17 cellular contexts compared by ENCODE assay signal in the genomic region with DNA sequence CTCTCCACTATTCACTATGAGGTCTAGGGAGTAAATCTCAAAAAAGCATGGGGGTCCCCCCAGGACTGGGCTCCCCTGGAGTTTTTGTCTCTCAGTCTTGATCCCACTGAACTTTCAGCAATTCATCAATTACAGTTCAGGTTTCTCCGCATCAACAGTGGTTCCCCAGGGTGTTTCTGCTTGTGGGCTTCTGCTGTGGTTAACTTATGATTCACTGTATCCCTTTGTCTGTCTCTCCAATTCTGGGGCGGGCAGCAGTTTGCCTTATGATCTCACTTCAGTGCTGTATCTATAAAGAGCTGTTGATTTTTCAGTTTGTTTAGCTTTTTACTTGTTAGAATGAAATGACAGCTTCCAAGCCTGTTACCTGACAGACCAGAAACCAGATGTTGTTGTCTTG.
A peak's percentile ranks its signal among the peaks of the same experiment; 100 is the strongest.
DNase-seq lines count a peak whose midpoint lies in the region; ATAC-seq and TF ChIP-seq lines count a peak whose summit lies in the region.
"Had no signal": no experiment of that assay in that cellular context is flagged by ENCODE, and none has a peak within 500 bp of the region (broad histone marks: within the 10 kb centered on the region; RNA-seq: fewer than 3 reads in every experiment).

No MANE protein-coding gene starts in this region.

- no peak overlapping the region for H3K4me3 Mint-ChIP-seq in HFFc6
- H3K4me3 Mint-ChIP-seq: activated naive CD8-positive, alpha-beta T cell treated with anti-CD3 and anti-CD28 coated beads, Interleukin-2, amount 10 ng/mL, durations not matched to agents 7 days and 5 days; IgD-negative memory B cell; type B pancreatic cell had no signal

- no peaks in the 10 kb centered on the region for H4K20me1 ChIP-seq in BLaER1

- H3K9me3 ChIP-seq in BLaER1, result 0 out of 2 replicates have a peak, but pooled peaks cover 5% of the 10 kb centered on the region
- H3K9me3 ChIP-seq: left ventricle myocardium inferior had no signal

- no peaks in the 10 kb centered on the region for H3K4me1 Mint-ChIP-seq in HFFc6 (ENCODE audit: low read depth)
- H3K4me1 Mint-ChIP-seq: activated naive CD8-positive, alpha-beta T cell treated with anti-CD3 and anti-CD28 coated beads, Interleukin-2, amount 10 ng/mL, durations not matched to agents 7 days and 5 days; IgD-negative memory B cell had no signal

- H3K4me2 ChIP-seq in BLaER1, result peak overlapping the region; percentile 21; the same call in 1 of the 2 replicates
- H3K4me2 ChIP-seq: hepatocyte had no signal

- peaks cover 21% of the 10 kb centered on the region for H3K4me1 ChIP-seq in BLaER1
- H3K4me1 ChIP-seq: left ventricle myocardium inferior had no signal

- no peak for ATAC-seq in GM19035 (IDR thresholded peaks at IDR 0.05; ENCODE audit: unreplicated experiment)
- no peak for ATAC-seq in HG02763 (IDR thresholded peaks at IDR 0.05; ENCODE audit: unreplicated experiment)
- ATAC-seq: SK-N-SH treated with all-trans-retinoic acid at 6 μM for 48 hours had no signal

- no peak overlapping the region for H3K27ac ChIP-seq in BLaER1
- H3K27ac ChIP-seq: hepatocyte, left ventricle myocardium inferior had no signal

- in situ Hi-C loops in astrocyte of the spinal cord (cut with HindIII; ENCODE audit: low sequenced_read_pairs), result no loop called here

- DNase-seq in H4 (ENCODE audit: low spot score) (peak; percentile 67), NCI-H774 (lab: John Stamatoyannopoulos, UW) (peak; percentile 58), astrocyte of the spinal cord (ENCODE audit: low read depth, low spot score) (peak; percentile 68), HFFc6 (no peak)
- no peak for DNase-seq in stimulated activated CD4-positive, alpha-beta T cell treated with anti-CD3 and anti-CD28 coated beads, Interleukin-4, amount 100 ng/mL, for 24 hours
- DNase-seq: activated naive CD8-positive, alpha-beta T cell treated with anti-CD3 and anti-CD28 coated beads, Interleukin-2, amount 10 ng/mL, durations not matched to agents 7 days and 5 days; DMS79; left ventricle myocardium inferior; NCI-H1694 treated with DMSO at 0.1 percent for 48 hours; stimulated activated CD4-positive, alpha-beta T cell treated with anti-CD3 and anti-CD28 coated beads, Interleukin-15, amount 100 ng/mL, for 24 hours had no signal

- TF ChIP-seq CTCF in astrocyte of the spinal cord (IDR thresholded peaks at IDR 0.05; ENCODE audit: low read depth, low read length) (no peak), HFFc6 (IDR thresholded peaks at IDR 0.05) (no peak)

- H3K9ac ChIP-seq in BLaER1, result no peak overlapping the region

- peaks cover 39% of the 10 kb centered on the region for H3K9me3 Mint-ChIP-seq in HFFc6
- H3K9me3 Mint-ChIP-seq: activated naive CD8-positive, alpha-beta T cell treated with anti-CD3 and anti-CD28 coated beads, Interleukin-2, amount 10 ng/mL, durations not matched to agents 7 days and 5 days had no signal

- H3K36me3 ChIP-seq in BLaER1, result no peaks in the 10 kb centered on the region
- H3K36me3 ChIP-seq: left ventricle myocardium inferior had no signal

- peaks cover 1% of the 10 kb centered on the region for H3K27me3 Mint-ChIP-seq in HFFc6 (ENCODE audit: insufficient read depth)
- H3K27me3 Mint-ChIP-seq: IgD-negative memory B cell, type B pancreatic cell had no signal

- 0 out of 2 replicates have a peak, but pooled peaks cover 4% of the 10 kb centered on the region for H3K36me3 Mint-ChIP-seq in HFFc6 (ENCODE audit: low read depth)
- H3K36me3 Mint-ChIP-seq: activated naive CD8-positive, alpha-beta T cell treated with anti-CD3 and anti-CD28 coated beads, Interleukin-2, amount 10 ng/mL, durations not matched to agents 7 days and 5 days; IgD-negative memory B cell had no signal

- no peaks in the 10 kb centered on the region for H3K27me3 ChIP-seq in BLaER1
- H3K27me3 ChIP-seq: hepatocyte had no signal

- H3K4me3 ChIP-seq in BLaER1 (no peak overlapping the region), astrocyte of the spinal cord (ENCODE audit: low read depth, low read length) (no peak overlapping the region)
- H3K4me3 ChIP-seq: hepatocyte, left ventricle myocardium inferior had no signal

- H3K27ac Mint-ChIP-seq in HFFc6, result no peak overlapping the region
- H3K27ac Mint-ChIP-seq: activated naive CD8-positive, alpha-beta T cell treated with anti-CD3 and anti-CD28 coated beads, Interleukin-2, amount 10 ng/mL, durations not matched to agents 7 days and 5 days; IgD-negative memory B cell had no signal

Comparison
In these comparisons a context has a peak if more than half of its experiments do, and no peak if none do; other contexts are left out.
1. DNase-seq: peak in H4 (single experiment), NCI-H774 (single experiment) and astrocyte of the spinal cord (single experiment); none in HFFc6 (single experiment) and stimulated activated CD4-positive, alpha-beta T cell treated with anti-CD3 and anti-CD28 coated beads, Interleukin-4, amount 100 ng/mL, for 24 hours (single experiment).